In the genomic region with DNA sequence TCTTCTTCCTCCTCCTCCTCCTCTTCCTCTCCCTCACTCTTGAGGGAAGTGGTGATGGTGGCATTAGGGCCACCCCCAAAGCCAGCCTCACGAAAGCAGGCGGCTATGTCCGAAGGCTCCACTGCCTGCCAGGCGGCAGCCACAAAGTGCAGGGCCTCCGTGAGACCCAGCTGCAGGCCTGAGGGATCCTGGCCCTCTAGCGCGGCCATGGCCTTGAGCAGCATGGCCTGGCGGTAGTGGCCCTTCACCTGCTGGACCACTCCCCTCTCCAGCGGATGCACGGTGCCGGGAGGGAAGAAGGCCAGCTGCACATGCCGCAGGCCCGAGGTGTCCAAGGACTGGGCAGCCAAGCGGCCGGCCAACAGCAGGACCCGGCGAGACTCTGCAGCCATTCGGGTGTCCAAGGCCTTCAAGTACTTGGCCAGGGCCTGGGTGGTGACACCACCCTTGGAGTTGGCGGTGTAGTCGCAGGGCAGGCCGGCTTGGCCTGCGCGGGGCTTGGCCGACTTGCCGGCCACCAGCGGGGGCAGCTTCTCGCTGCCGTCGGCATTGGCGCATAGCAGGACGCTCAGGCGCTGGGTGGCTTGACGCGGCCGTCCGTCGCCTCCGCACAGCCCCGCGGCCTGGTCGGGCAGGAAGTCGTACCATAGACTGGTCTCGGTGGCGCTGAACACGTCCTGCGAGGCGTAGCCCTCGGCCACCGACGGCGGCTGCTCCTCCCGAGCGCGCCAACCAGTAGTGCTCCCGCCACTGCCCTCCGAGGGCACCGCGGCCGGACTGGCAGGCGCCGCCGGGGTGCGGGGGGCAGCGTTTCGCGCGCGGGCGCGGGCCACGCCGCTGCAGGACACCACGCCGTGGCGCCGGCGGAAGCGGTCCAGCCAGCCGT, we compare ENCODE assay signal across 6 cellular contexts. TPM values are rescaled to one million over a fixed set of nuclear protein-coding genes. Genes with fewer than 3 reads are reported as not detected.
A peak's percentile ranks its signal among the peaks of the same experiment; 100 is the strongest.
DNase-seq lines count a peak whose midpoint lies in the region; ATAC-seq lines count a peak whose summit lies in the region.

No MANE protein-coding gene starts in this region.

- H3K36me3 Mint-ChIP-seq in activated T-helper 17 cell treated with anti-CD3 and anti-CD28 coated beads, Interleukin-2, amount 50 U/mL, for 72 hours (ENCODE audit: low read depth) = peaks cover 10% of the 10 kb centered on the region
- peaks cover 4% of the 10 kb centered on the region for H3K36me3 Mint-ChIP-seq in memory B cell

- H3K27ac Mint-ChIP-seq in activated T-helper 17 cell treated with anti-CD3 and anti-CD28 coated beads, Interleukin-2, amount 50 U/mL, for 72 hours = peak overlapping the region; percentile 75
- no peak overlapping the region for H3K27ac Mint-ChIP-seq in memory B cell

- peak overlapping the region; percentile 75 for H3K4me3 Mint-ChIP-seq in activated T-helper 17 cell treated with anti-CD3 and anti-CD28 coated beads, Interleukin-2, amount 50 U/mL, for 72 hours
- H3K4me3 Mint-ChIP-seq in memory B cell = peak overlapping the region; percentile 51

- H3K27me3 Mint-ChIP-seq in activated T-helper 17 cell treated with anti-CD3 and anti-CD28 coated beads, Interleukin-2, amount 50 U/mL, for 72 hours = no peaks in the 10 kb centered on the region
- no peaks in the 10 kb centered on the region for H3K27me3 Mint-ChIP-seq in memory B cell

- no peak for DNase-seq in memory B cell (ENCODE audit: low spot score in 2 of 2)
- DNase-seq in epidermal melanocyte (ENCODE audit: insufficient read length, low spot score) = no peak
- no peak for DNase-seq in activated naive CD4-positive, alpha-beta T cell (lab: John Stamatoyannopoulos, UW)

- no peak for ATAC-seq in activated T-helper 17 cell treated with anti-CD3 and anti-CD28 coated beads, Interleukin-2, amount 50 U/mL, for 72 hours (replicated peaks)
- ATAC-seq in memory B cell (ENCODE audit: low read depth) (no peak), HG03342 (IDR thresholded peaks at IDR 0.05; ENCODE audit: unreplicated experiment) (no peak)

- no peaks in the 10 kb centered on the region; the same call in 1 of the 2 replicates for H3K4me1 ChIP-seq in ES-I3 (ENCODE audit: insufficient read depth, low read length)

- no peaks in the 10 kb centered on the region for H3K9me3 Mint-ChIP-seq in activated T-helper 17 cell treated with anti-CD3 and anti-CD28 coated beads, Interleukin-2, amount 50 U/mL, for 72 hours
- no peaks in the 10 kb centered on the region for H3K9me3 Mint-ChIP-seq in memory B cell

- peaks cover 36% of the 10 kb centered on the region for H3K4me1 Mint-ChIP-seq in activated T-helper 17 cell treated with anti-CD3 and anti-CD28 coated beads, Interleukin-2, amount 50 U/mL, for 72 hours
- peaks cover 35% of the 10 kb centered on the region for H3K4me1 Mint-ChIP-seq in memory B cell

- H3K36me3 ChIP-seq in ES-I3 (ENCODE audit: insufficient read depth, low read length) = no peaks in the 10 kb centered on the region; the same call in 1 of the 2 replicates

- no peaks in the 10 kb centered on the region for H3K9me3 ChIP-seq in ES-I3 (ENCODE audit: control insufficient read depth, insufficient read depth, low read length)

- H3K9ac ChIP-seq in ES-I3 (ENCODE audit: low read depth, low read length) = peak overlapping the region; percentile 47

RNA-seq across cellular contexts. Expression of gene CENPB, which starts 1.1 kb away (rescaled TPM):
- 10 to 100 TPM; 42.3 to 82.1 TPM for total RNA-seq in activated T-helper 17 cell treated with anti-CD3 and anti-CD28 coated beads, Interleukin-2, amount 50 U/mL, for 72 hours

RNA-seq across cellular contexts. Expression of gene SPEF1, which starts 4.2 kb away (rescaled TPM):
- under 1 TPM; 0.24 TPM for total RNA-seq in activated T-helper 17 cell treated with anti-CD3 and anti-CD28 coated beads, Interleukin-2, amount 50 U/mL, for 72 hours

RNA-seq across cellular contexts. Expression of gene CDC25B, which starts 10.6 kb away (rescaled TPM):
- total RNA-seq in activated T-helper 17 cell treated with anti-CD3 and anti-CD28 coated beads, Interleukin-2, amount 50 U/mL, for 72 hours = 100 to 1,000 TPM in 1 of 2 donors, 10 to 100 TPM in 1; 86.7 to 117 TPM

RNA-seq across cellular contexts. Expression of gene ADISSP, which starts 17.9 kb away (rescaled TPM):
- 10 to 100 TPM; 40.7 to 66.0 TPM for total RNA-seq in activated T-helper 17 cell treated with anti-CD3 and anti-CD28 coated beads, Interleukin-2, amount 50 U/mL, for 72 hours

RNA-seq across cellular contexts. Expression of gene AP5S1, which starts 34.9 kb away (rescaled TPM):
- 10 to 100 TPM; 10.8 to 14.8 TPM for total RNA-seq in activated T-helper 17 cell treated with anti-CD3 and anti-CD28 coated beads, Interleukin-2, amount 50 U/mL, for 72 hours
